Comparison of ENCODE assay signal across 10 cellular contexts in the genomic region with DNA sequence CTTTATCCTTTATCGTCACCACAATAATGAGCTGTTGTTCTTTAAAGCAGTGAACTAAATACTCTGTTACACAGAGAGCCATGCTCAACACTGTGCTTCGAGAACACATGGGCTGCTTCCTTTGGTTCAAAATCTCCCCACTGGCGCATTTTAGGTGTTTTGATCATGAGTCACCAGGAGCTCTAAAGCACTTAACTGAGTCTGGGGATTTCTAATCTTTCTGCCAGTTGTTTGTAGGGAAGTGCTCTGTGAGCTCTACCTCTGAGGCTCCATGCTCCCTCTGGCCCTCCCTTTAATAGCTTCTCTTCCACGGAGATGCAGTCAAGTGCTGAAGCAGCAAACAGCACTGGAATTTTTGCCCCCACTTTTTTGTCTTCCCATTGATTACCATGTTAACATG. TPM values are rescaled to one million over a fixed set of nuclear protein-coding genes. Genes with fewer than 3 reads are reported as not detected.
DNase-seq lines count a peak whose midpoint lies in the region; ATAC-seq, FAIRE-seq and TF ChIP-seq lines count a peak whose summit lies in the region.
"Had no signal": no experiment of that assay in that cellular context is flagged by ENCODE, and none has a peak within 500 bp of the region (broad histone marks: within the 10 kb centered on the region; RNA-seq: fewer than 3 reads in every experiment).

No MANE protein-coding gene starts in this region.

- H3K23ac ChIP-seq in mesendoderm (ENCODE audit: low read length) = no peak overlapping the region

- no peak overlapping the region for H3K4me2 ChIP-seq in K562 (ENCODE audit: insufficient read depth, low read length)
- no peak overlapping the region for H3K4me2 ChIP-seq in mesendoderm (ENCODE audit: low read length)

- H3K9ac ChIP-seq in K562 (ENCODE audit: insufficient read depth in 1 of 2, low read depth in 2 of 2, low read length in 2 of 2) (no peak overlapping the region), mesendoderm (ENCODE audit: low read length) (no peak overlapping the region)

- WGBS in K562 (ENCODE audit: insufficient coverage, low coverage, missing lambda C conversion rate) = 20% methylated on average over 4 of the region's 4 CpGs
- no CpG with 5 or more reads among the region's 4 CpGs for WGBS in mesendoderm (ENCODE audit: extremely low coverage, insufficient coverage, low lambda C conversion rate)

- H3K27ac ChIP-seq in CD4-positive, alpha-beta memory T cell (ENCODE audit: low read depth, low read length) = no peak overlapping the region
- no peak overlapping the region for H3K27ac ChIP-seq in K562 (ENCODE audit: extremely low read depth, low read depth, low read length)
- H3K27ac ChIP-seq in mesendoderm (ENCODE audit: low read depth, low read length) = no peak overlapping the region
- H3K27ac ChIP-seq: heart left ventricle had no signal

- H3K9me3 Mint-ChIP-seq in CD4-positive, alpha-beta memory T cell = no peaks in the 10 kb centered on the region
- no peaks in the 10 kb centered on the region for H3K9me3 Mint-ChIP-seq in IgD-negative memory B cell

- H3K4me3 Mint-ChIP-seq in CD4-positive, alpha-beta memory T cell = peak overlapping the region in 1 of 8 donors; percentile 22
- no peak overlapping the region for H3K4me3 Mint-ChIP-seq in IgD-negative memory B cell

- no peaks in the 10 kb centered on the region for H3K9me3 ChIP-seq in CD4-positive, alpha-beta memory T cell (ENCODE audit: control insufficient read depth in 1 of 2, low read length in 2 of 2)
- no peaks in the 10 kb centered on the region for H3K9me3 ChIP-seq in K562 (replicated peaks; ENCODE audit: control insufficient read depth, insufficient read depth, low read depth, low read length)
- H3K9me3 ChIP-seq: HAP-1, heart left ventricle had no signal

- H2BK15ac ChIP-seq in mesendoderm (replicated peaks; ENCODE audit: low read depth) = no peak overlapping the region

- peak; percentile 34; the same call in 2 of the 3 replicates for ATAC-seq in K562
- no peak for ATAC-seq in GM19455 (IDR thresholded peaks at IDR 0.05; ENCODE audit: unreplicated experiment)
- ATAC-seq in GM21717 (IDR thresholded peaks at IDR 0.05; ENCODE audit: unreplicated experiment) = no peak

- H3K36me3 Mint-ChIP-seq in CD4-positive, alpha-beta memory T cell = peaks cover 60 to 86% of the 10 kb centered on the region in 2 donors
- H3K36me3 Mint-ChIP-seq in IgD-negative memory B cell = peaks cover 5% of the 10 kb centered on the region

- no peak overlapping the region for H3K4me3 ChIP-seq in CD4-positive, alpha-beta memory T cell (ENCODE audit: low read length in 2 of 2)
- no peak overlapping the region for H3K4me3 ChIP-seq in K562
- no peak overlapping the region for H3K4me3 ChIP-seq in mesendoderm (ENCODE audit: low read length)
- H3K4me3 ChIP-seq: HAP-1, heart left ventricle had no signal

- H4K8ac ChIP-seq in mesendoderm (ENCODE audit: low read depth, low read length) = no peak overlapping the region

- FAIRE-seq in K562 (lab: Jason Lieb, UNC) = no peak

- peaks cover 37% of the 10 kb centered on the region for H3K4me1 ChIP-seq in CD4-positive, alpha-beta memory T cell (ENCODE audit: insufficient read depth, low read length)
- H3K4me1 ChIP-seq in K562 (replicated peaks in 1 of 2; ENCODE audit: control insufficient read depth in 2 of 2, insufficient read depth in 2 of 2, low read length in 2 of 2) (no peaks in the 10 kb centered on the region), mesendoderm (ENCODE audit: control insufficient read depth, low read depth, low read length) (no peaks in the 10 kb centered on the region)
- H3K4me1 ChIP-seq: HAP-1 had no signal

- no peak overlapping the region for H3K4ac ChIP-seq in mesendoderm (ENCODE audit: low read depth, low read length)

- in situ Hi-C loops in K562 (cut with MboI) = no loop called here

- TF ChIP-seq POLR2A in K562 (conservative IDR thresholded peaks at IDR 0.05) = no peak

- no peak overlapping the region for H3K18ac ChIP-seq in mesendoderm (ENCODE audit: low read length)

- peak overlapping the region; percentile 14 to 84 (median 80) for H3K27ac Mint-ChIP-seq in CD4-positive, alpha-beta memory T cell
- peak overlapping the region in 2 of 3 donors; percentile 63 to 64 for H3K27ac Mint-ChIP-seq in IgD-negative memory B cell

- H3K79me2 ChIP-seq in K562 (ENCODE audit: control insufficient read depth, insufficient read depth, low read length) = no peaks in the 10 kb centered on the region
- no peaks in the 10 kb centered on the region for H3K79me2 ChIP-seq in mesendoderm (ENCODE audit: control insufficient read depth, insufficient read depth, low read length)

- no TSS peak for BruUV-seq in K562 (replicated peaks; lab: Mats Ljungman, UMichigan)

- POLR2A ChIA-PET in CD4-positive, alpha-beta memory T cell (lab: Charles Lee; ENCODE audit: partially characterized antibody) = interaction anchor here (0.8 to 1.7 kb wide), 10 partner anchors 9 to 85 kb away, joined by 3 to 7 read pairs (median 4); a partner anchor contains a TSS
- POLR2A ChIA-PET in K562 (lab: Yijun Ruan, JAX) = interaction anchor here (1.0 to 1.3 kb wide), 2 partner anchors 14 to 18 kb away, joined by 3 to 4 read pairs; no protein-coding TSS in a partner anchor

- H2AK5ac ChIP-seq in mesendoderm (ENCODE audit: low read length) = no peak overlapping the region

- no peak for TF ChIP-seq RAD21 in K562 (CRISPR knock-in tag; conservative IDR thresholded peaks at IDR 0.05 in 1 of 2, IDR thresholded peaks at IDR 0.05 in 1 of 2)

- H4K5ac ChIP-seq in mesendoderm (ENCODE audit: low read length) = no peak overlapping the region

- no peak overlapping the region for H3K56ac ChIP-seq in mesendoderm (ENCODE audit: low read length)

- no peak overlapping the region for H2BK120ac ChIP-seq in mesendoderm (ENCODE audit: low read depth, low read length)

- H3K9me1 ChIP-seq in K562 (ENCODE audit: control insufficient read depth, insufficient read depth, low read length) = no peaks in the 10 kb centered on the region

- TF ChIP-seq CTCF in K562 (IDR thresholded peaks at IDR 0.05 in 2 of 3, conservative IDR thresholded peaks at IDR 0.05 in 1 of 3; ENCODE audit: insufficient read depth in 2 of 3, low read depth in 1 of 3, low read length in 3 of 3) = no peak

- peak in 1 of 5 donors; percentile 51 for DNase-seq in CD4-positive, alpha-beta memory T cell
- DNase-seq in K562 (ENCODE audit: extremely low read depth in 1 of 4, low spot score in 3 of 4) = no peak
- peak; percentile 73 for DNase-seq in mesendoderm
- DNase-seq in epidermal melanocyte (ENCODE audit: insufficient read length, low spot score) = no peak
- no peak for DNase-seq in stimulated activated CD4-positive, alpha-beta T cell treated with anti-CD3 and anti-CD28 coated beads, Interleukin-2, amount 100 ng/mL, for 24 hours
- DNase-seq: heart left ventricle had no signal

- H2BK5ac ChIP-seq in mesendoderm (ENCODE audit: low read length) = no peak overlapping the region

- peaks cover 27 to 61% (median 43%) of the 10 kb centered on the region in 4 donors for H3K4me1 Mint-ChIP-seq in CD4-positive, alpha-beta memory T cell
- H3K4me1 Mint-ChIP-seq in IgD-negative memory B cell = peaks cover 20 to 25% (median 20%) of the 10 kb centered on the region in 3 donors

- CTCF ChIA-PET in CD4-positive, alpha-beta memory T cell (lab: Charles Lee; ENCODE audit: partially characterized antibody) = interaction anchor here (1.1 to 2.0 kb wide), 3 partner anchors 24 to 268 kb away, joined by 3 to 6 read pairs (median 4); no protein-coding TSS in a partner anchor
- CTCF ChIA-PET in K562 (lab: Yijun Ruan, JAX; ENCODE audit: low intra/inter-chr PET ratio) = no interaction called here

- no peaks in the 10 kb centered on the region for H4K20me1 ChIP-seq in K562 (replicated peaks; ENCODE audit: control insufficient read depth, insufficient read depth, low read length)

- peaks cover 72% of the 10 kb centered on the region for H3K36me3 ChIP-seq in CD4-positive, alpha-beta memory T cell (ENCODE audit: insufficient read depth, low read length)
- H3K36me3 ChIP-seq in K562 (ENCODE audit: control insufficient read depth, insufficient read depth, low read length) = no peaks in the 10 kb centered on the region; the same call in 2 of the 3 replicates
- no peaks in the 10 kb centered on the region for H3K36me3 ChIP-seq in mesendoderm (ENCODE audit: control insufficient read depth, insufficient read depth, low read length)
- H3K36me3 ChIP-seq: HAP-1 had no signal

- H3K79me1 ChIP-seq in mesendoderm (ENCODE audit: low read length) = no peaks in the 10 kb centered on the region

- no peaks in the 10 kb centered on the region for H3K27me3 ChIP-seq in CD4-positive, alpha-beta memory T cell (ENCODE audit: insufficient read depth, low read length)
- H3K27me3 ChIP-seq in K562 (ENCODE audit: control insufficient read depth in 2 of 2, insufficient read depth in 2 of 2, low read length in 2 of 2) = no peaks in the 10 kb centered on the region
- H3K27me3 ChIP-seq in mesendoderm (ENCODE audit: insufficient read depth, low read length, poor library complexity) = no peaks in the 10 kb centered on the region
- H3K27me3 ChIP-seq: heart left ventricle had no signal

- intact Hi-C loops in CD4-positive, alpha-beta memory T cell (cut with micrococcal nuclease) = no loop called here
- intact Hi-C loops in K562 (cut with micrococcal nuclease) = no loop called here

- H2AFZ ChIP-seq in K562 (ENCODE audit: low read depth, low read length) = 0 out of 2 replicates have a peak overlapping the region, but pooled peaks have one; percentile 17

- no peak for TF ChIP-seq EP300 in K562 (IDR thresholded peaks at IDR 0.05; ENCODE audit: low read length)

- H3K27me3 Mint-ChIP-seq in CD4-positive, alpha-beta memory T cell = no peaks in the 10 kb centered on the region
- no peaks in the 10 kb centered on the region for H3K27me3 Mint-ChIP-seq in IgD-negative memory B cell

RNA-seq across cellular contexts. Expression of a gene that starts 17.0 kb away (rescaled TPM):
- 100 to 1,000 TPM; 107 to 112 TPM for total RNA-seq in CD4-positive, alpha-beta memory T cell
- polyA plus RNA-seq in CD4-positive, alpha-beta memory T cell = 100 to 1,000 TPM in 1 of 2 donors, 1 to 10 TPM in 1; 4.7 to 112 TPM
- 87.4 TPM for polyA plus RNA-seq in IgD-negative memory B cell
- total RNA-seq in K562 (2011; cell fraction: chromatin; rRNA removed; ENCODE audit: low replicate concordance) = 5.1 and 15.3 TPM in 2 replicates
- total RNA-seq in K562 (2011; cell fraction: nucleolus; rRNA removed) = 2.8 and 5.9 TPM in 2 replicates
- total RNA-seq in K562 (2011; cell fraction: nucleoplasm; rRNA removed) = 6.0 and 8.9 TPM in 2 replicates
- 1.7 and 2.5 TPM in 2 replicates for total RNA-seq in K562 (2014; rRNA removed)
- total RNA-seq in K562 (2014; rRNA removed; fragmentation: Illumina TruSeq; extraction: Trizol) = 2.3 and 2.4 TPM in 2 replicates
- total RNA-seq in K562 (2015; rRNA removed; fragmentation: Illumina TruSeq; extraction: Trizol) = 2.3 and 3.0 TPM in 2 replicates
- total RNA-seq in K562 (2021) = 1.4 and 2.2 TPM in 2 replicates
- polyA plus RNA-seq in K562 (2011; rRNA removed) = 1.9 and 2.1 TPM in 2 replicates
- 0.30 and 0.72 TPM in 2 replicates for polyA plus RNA-seq in K562 (2011; cell fraction: cytosol; rRNA removed)
- polyA plus RNA-seq in K562 (2011; cell fraction: nucleus; rRNA removed) = 3.1 and 3.2 TPM in 2 replicates
- 0.83 and 1.8 TPM in 2 replicates for polyA plus RNA-seq in K562 (2012)
- 1.3 TPM in 2 replicates for polyA plus RNA-seq in K562 (2014; fragmentation: Illumina TruSeq; extraction: Trizol)
- 1 to 10 TPM in 1 of 2 experiments, under 1 TPM in 1; 0.93 to 1.2 TPM for polyA plus RNA-seq in K562 (2014; fragmentation: Nextera tagmentation; extraction: Ambion mirVana)
- 0.27 and 4.0 TPM in 2 replicates for polyA plus RNA-seq in K562 (2014; rRNA removed)
- polyA minus RNA-seq in K562 (2011; rRNA and poly(A)+ RNA removed) = 6.5 and 7.6 TPM in 2 replicates
- 0.82 and 1.6 TPM in 2 replicates for polyA minus RNA-seq in K562 (2011; cell fraction: cytosol; rRNA and poly(A)+ RNA removed)
- 7.8 and 12.4 TPM in 2 replicates for polyA minus RNA-seq in K562 (2011; cell fraction: nucleus; rRNA and poly(A)+ RNA removed)
- 0.03 TPM for polyA plus RNA-seq in mesendoderm (2013, experiment 1 of 2)
- 0.03 TPM for polyA plus RNA-seq in mesendoderm (2013, experiment 2 of 2)

RNA-seq across cellular contexts. Expression of a gene that starts 42.5 kb away (rescaled TPM):
- 10 to 100 TPM; 92.5 to 97.3 TPM for total RNA-seq in CD4-positive, alpha-beta memory T cell
- 10 to 100 TPM; 23.5 to 38.6 TPM for polyA plus RNA-seq in CD4-positive, alpha-beta memory T cell
- polyA plus RNA-seq in IgD-negative memory B cell (20.1 TPM), K562 (2011; rRNA removed) (13.1 and 16.2 TPM in 2 replicates), K562 (2014; fragmentation: Illumina TruSeq; extraction: Trizol) (9.5 and 11.2 TPM in 2 replicates), K562 (2014; fragmentation: Nextera tagmentation; extraction: Ambion mirVana) (1 to 10 TPM; 2.6 to 3.2 TPM), K562 (2014; rRNA removed) (9.2 and 10.0 TPM in 2 replicates)
- 36.6 and 68.1 TPM in 2 replicates for total RNA-seq in K562 (2011; cell fraction: chromatin; rRNA removed; ENCODE audit: low replicate concordance)
- total RNA-seq in K562 (2011; cell fraction: nucleolus; rRNA removed) = 19.8 and 21.8 TPM in 2 replicates
- total RNA-seq in K562 (2011; cell fraction: nucleoplasm; rRNA removed) = 43.1 and 74.7 TPM in 2 replicates
- total RNA-seq in K562 (2014; rRNA removed) (9.9 and 11.0 TPM in 2 replicates), K562 (2014; rRNA removed; fragmentation: Illumina TruSeq; extraction: Trizol) (24.7 and 29.6 TPM in 2 replicates), K562 (2015; rRNA removed; fragmentation: Illumina TruSeq; extraction: Trizol) (24.3 and 27.9 TPM in 2 replicates), K562 (2021) (19.3 and 20.3 TPM in 2 replicates)
- polyA plus RNA-seq in K562 (2011; cell fraction: cytosol; rRNA removed) = 3.5 and 9.1 TPM in 2 replicates
- polyA plus RNA-seq in K562 (2011; cell fraction: nucleus; rRNA removed) = 10.3 and 12.8 TPM in 2 replicates
- polyA plus RNA-seq in K562 (2012) = 5.9 and 6.5 TPM in 2 replicates
- 67.1 and 69.7 TPM in 2 replicates for polyA minus RNA-seq in K562 (2011; rRNA and poly(A)+ RNA removed)
- 25.2 and 26.1 TPM in 2 replicates for polyA minus RNA-seq in K562 (2011; cell fraction: cytosol; rRNA and poly(A)+ RNA removed)
- 20.2 and 41.5 TPM in 2 replicates for polyA minus RNA-seq in K562 (2011; cell fraction: nucleus; rRNA and poly(A)+ RNA removed)
- 0.79 TPM for polyA plus RNA-seq in mesendoderm (2013, experiment 1 of 2)
- polyA plus RNA-seq in mesendoderm (2013, experiment 2 of 2) = 0.71 TPM
